In genomic region chr3:139289866-139290524, GRCh38 we compare ENCODE assay signal across 22 cellular contexts. TPM values are rescaled to one million over a fixed set of nuclear protein-coding genes. Genes with fewer than 3 reads are reported as not detected.
DNase-seq lines count a peak whose midpoint lies in the region; ATAC-seq and TF ChIP-seq lines count a peak whose summit lies in the region.
"Had no signal": no experiment of that assay in that cellular context is flagged by ENCODE, and none has a peak within 500 bp of the region (broad histone marks: within the 10 kb centered on the region; RNA-seq: fewer than 3 reads in every experiment).

No MANE protein-coding gene starts in this region.

- H3K36me3 Mint-ChIP-seq in GM23338 (ENCODE audit: low read depth): no peaks in the 10 kb centered on the region
- H3K36me3 Mint-ChIP-seq: CD4-positive, CD25-positive, alpha-beta regulatory T cell; CD8-positive, alpha-beta memory T cell had no signal

- H3K4me1 Mint-ChIP-seq in GM23338: no peaks in the 10 kb centered on the region; the same call in 2 of the 3 replicates
- H3K4me1 Mint-ChIP-seq: B cell; CD4-positive, CD25-positive, alpha-beta regulatory T cell; CD8-positive, alpha-beta memory T cell had no signal

- H3K36me3 ChIP-seq in GM23338 (ENCODE audit: insufficient read depth) (no peaks in the 10 kb centered on the region), neuronal stem cell (replicated peaks in 1 of 2; ENCODE audit: control insufficient read depth in 2 of 2, insufficient read depth in 2 of 2, low read length in 2 of 2) (no peaks in the 10 kb centered on the region), vagina (no peaks in the 10 kb centered on the region), adrenal gland (replicated peaks in 1 of 2) (no peaks in the 10 kb centered on the region)

- WGBS in neuronal stem cell (ENCODE audit: extremely low coverage in 2 of 2, insufficient read length in 2 of 2, insufficient replicate concordance in 1 of 2), 2 donors: no CpG with 5 or more reads among the region's 6 CpGs
- WGBS in adrenal gland, 4 donors: 73 to 91% (median 84%) methylated on average over 4 to 6 of the region's 6 CpGs

- H3K14ac ChIP-seq in neuronal stem cell (ENCODE audit: low read length): no peak overlapping the region

- H3K4me3 Mint-ChIP-seq in GM23338: no peak overlapping the region
- H3K4me3 Mint-ChIP-seq: B cell had no signal

- H2AK5ac ChIP-seq in neuronal stem cell (ENCODE audit: low read depth, low read length): no peak overlapping the region

- H3K18ac ChIP-seq in neuronal stem cell (ENCODE audit: low read length): peak overlapping the region; percentile 54

- H4K8ac ChIP-seq in neuronal stem cell (ENCODE audit: low read depth, low read length): no peak overlapping the region

- no peaks in the 10 kb centered on the region for H3K4me1 ChIP-seq in GM23338 (ENCODE audit: insufficient read depth)
- no peaks in the 10 kb centered on the region for H3K4me1 ChIP-seq in neuronal stem cell (ENCODE audit: control insufficient read depth in 2 of 2, insufficient read depth in 1 of 2, low read depth in 1 of 2, low read length in 2 of 2)
- peaks cover 24% of the 10 kb centered on the region for H3K4me1 ChIP-seq in vagina
- H3K4me1 ChIP-seq in adrenal gland (replicated peaks in 1 of 2): peaks cover 2 to 17% of the 10 kb centered on the region in 2 donors

- TF ChIP-seq CTCF in GM23338 (conservative IDR thresholded peaks at IDR 0.05; ENCODE audit: low read depth in 2 of 2): no peak
- TF ChIP-seq CTCF in vagina (IDR thresholded peaks at IDR 0.05): no peak
- no peak for TF ChIP-seq CTCF in adrenal gland (IDR thresholded peaks at IDR 0.05)

- no peak overlapping the region for H4K91ac ChIP-seq in neuronal stem cell (ENCODE audit: low read depth, low read length, poor library complexity)

- H3K27ac ChIP-seq in GM23338 (ENCODE audit: low read depth) (no peak overlapping the region), neuronal stem cell (replicated peaks; ENCODE audit: low read length) (no peak overlapping the region), vagina (peak overlapping the region; percentile 10), adrenal gland (no peak overlapping the region)
- H3K27ac ChIP-seq: GM23248, HL-60 had no signal

- no peaks in the 10 kb centered on the region for H3K9me3 ChIP-seq in neuronal stem cell (replicated peaks in 1 of 2; ENCODE audit: control insufficient read depth in 2 of 2, insufficient read depth in 1 of 2, low read depth in 1 of 2, low read length in 2 of 2)
- no peaks in the 10 kb centered on the region for H3K9me3 ChIP-seq in vagina
- no peaks in the 10 kb centered on the region for H3K9me3 ChIP-seq in adrenal gland (replicated peaks in 1 of 3)

- no peak overlapping the region for H3K9ac ChIP-seq in neuronal stem cell (ENCODE audit: low read depth, low read length, poor library complexity)
- H3K9ac ChIP-seq: GM23248 had no signal

- no peaks in the 10 kb centered on the region for H4K20me1 ChIP-seq in GM23338 (replicated peaks; ENCODE audit: insufficient read depth)

- no peaks in the 10 kb centered on the region for H3K79me2 ChIP-seq in GM23338 (replicated peaks; ENCODE audit: insufficient read depth)

- ATAC-seq in GM23338: peak; percentile 27; the same call in 1 of the 3 replicates
- ATAC-seq: GM12878, HCT116 had no signal

- H3K4me3 ChIP-seq in GM23338 (no peak overlapping the region), neuronal stem cell (ENCODE audit: low read length in 2 of 2) (no peak overlapping the region), vagina (no peak overlapping the region), adrenal gland (no peak overlapping the region)
- H3K4me3 ChIP-seq: GM12878, GM23248 had no signal

- no peaks in the 10 kb centered on the region for H3K9me3 Mint-ChIP-seq in GM23338
- H3K9me3 Mint-ChIP-seq: CD4-positive, CD25-positive, alpha-beta regulatory T cell; CD8-positive, alpha-beta memory T cell had no signal

- H3F3A ChIP-seq in GM23338 (replicated peaks; ENCODE audit: low read depth): no peaks in the 10 kb centered on the region

- H3K23ac ChIP-seq in neuronal stem cell (ENCODE audit: low read depth, low read length, poor library complexity): peak overlapping the region; percentile 32

- TF ChIP-seq POLR2A in vagina (IDR thresholded peaks at IDR 0.05) (no peak), adrenal gland (IDR thresholded peaks at IDR 0.05) (no peak)

- no peak for TF ChIP-seq RAD21 in Ishikawa (IDR thresholded peaks at IDR 0.05; ENCODE audit: low read depth)

- no peak overlapping the region for H2BK120ac ChIP-seq in neuronal stem cell (ENCODE audit: low read depth, low read length)

- DNase-seq in GM23338 (ENCODE audit: low spot score): no peak
- no peak for DNase-seq in neuronal stem cell (ENCODE audit: low spot score)
- DNase-seq in vagina (ENCODE audit: extremely low spot score in 2 of 2): no peak
- DNase-seq in adrenal gland: no peak
- DNase-seq in NCI-H82 (lab: John Stamatoyannopoulos, UW): no peak
- DNase-seq in GM19240 (ENCODE audit: insufficient read length, low spot score): no peak
- DNase-seq: C1 segment of cervical spinal cord; CD4-positive, CD25-positive, alpha-beta regulatory T cell; CD8-positive, alpha-beta memory T cell; COR-L47; DMS 273 treated with DMSO at 0.1 percent for 48 hours; DMS53; DND-41; EL; GM23248; H7; KBM-7 had no signal

- TF ChIP-seq EP300 in Ishikawa (IDR thresholded peaks at IDR 0.05; ENCODE audit: borderline replicate concordance): no peak

- no peak overlapping the region for H2BK5ac ChIP-seq in neuronal stem cell (ENCODE audit: low read length)

- H3K27me3 Mint-ChIP-seq in GM23338 (ENCODE audit: insufficient read depth, low read depth, poor library complexity): peaks cover 3% of the 10 kb centered on the region
- H3K27me3 Mint-ChIP-seq: CD4-positive, CD25-positive, alpha-beta regulatory T cell had no signal

- H3K4me2 ChIP-seq in GM23338 (no peak overlapping the region), neuronal stem cell (ENCODE audit: insufficient read depth, low read length, poor library complexity, severe bottlenecking) (no peak overlapping the region)

- no peak overlapping the region for H3K27ac Mint-ChIP-seq in GM23338
- H3K27ac Mint-ChIP-seq: B cell; CD4-positive, CD25-positive, alpha-beta regulatory T cell; CD8-positive, alpha-beta memory T cell had no signal

- H3K27me3 ChIP-seq in GM23338 (ENCODE audit: insufficient read depth): no peaks in the 10 kb centered on the region
- H3K27me3 ChIP-seq in neuronal stem cell (ENCODE audit: control insufficient read depth in 3 of 3, insufficient read depth in 3 of 3, low read depth in 1 of 3, low read length in 3 of 3): peaks cover 0 to 11% (median 0%) of the 10 kb centered on the region in 3 experiments
- no peaks in the 10 kb centered on the region for H3K27me3 ChIP-seq in vagina
- no peaks in the 10 kb centered on the region for H3K27me3 ChIP-seq in adrenal gland

- no peak overlapping the region for H3K4ac ChIP-seq in neuronal stem cell (ENCODE audit: low read length)

- no peaks in the 10 kb centered on the region for H3K79me1 ChIP-seq in neuronal stem cell (ENCODE audit: low read depth, low read length)

- no peak overlapping the region for H2BK12ac ChIP-seq in neuronal stem cell (ENCODE audit: low read length)

- no peaks in the 10 kb centered on the region for H3K9me2 ChIP-seq in GM23338 (ENCODE audit: insufficient read depth)

- H2AFZ ChIP-seq in GM23338 (no peak overlapping the region), neuronal stem cell (ENCODE audit: low read length) (peak overlapping the region; percentile 53)
- H2AFZ ChIP-seq: GM23248 had no signal

- H2BK15ac ChIP-seq in neuronal stem cell (ENCODE audit: low read length): no peak overlapping the region

- intact Hi-C loops in vagina (cut with DNase I) (no loop called here), adrenal gland (cut with DNase I) (no loop called here)

TF ChIP-seq in GM23338, 12 proteins besides CTCF, POLR2A, EP300 and RAD21 (continues in another document):
- TF ChIP-seq EZH2 (IDR thresholded peaks at IDR 0.05; ENCODE audit: low read depth, unreplicated experiment): no peak

TF ChIP-seq in Ishikawa, 13 proteins besides CTCF, POLR2A, EP300 and RAD21:
- TF ChIP-seq, protein P1, sequence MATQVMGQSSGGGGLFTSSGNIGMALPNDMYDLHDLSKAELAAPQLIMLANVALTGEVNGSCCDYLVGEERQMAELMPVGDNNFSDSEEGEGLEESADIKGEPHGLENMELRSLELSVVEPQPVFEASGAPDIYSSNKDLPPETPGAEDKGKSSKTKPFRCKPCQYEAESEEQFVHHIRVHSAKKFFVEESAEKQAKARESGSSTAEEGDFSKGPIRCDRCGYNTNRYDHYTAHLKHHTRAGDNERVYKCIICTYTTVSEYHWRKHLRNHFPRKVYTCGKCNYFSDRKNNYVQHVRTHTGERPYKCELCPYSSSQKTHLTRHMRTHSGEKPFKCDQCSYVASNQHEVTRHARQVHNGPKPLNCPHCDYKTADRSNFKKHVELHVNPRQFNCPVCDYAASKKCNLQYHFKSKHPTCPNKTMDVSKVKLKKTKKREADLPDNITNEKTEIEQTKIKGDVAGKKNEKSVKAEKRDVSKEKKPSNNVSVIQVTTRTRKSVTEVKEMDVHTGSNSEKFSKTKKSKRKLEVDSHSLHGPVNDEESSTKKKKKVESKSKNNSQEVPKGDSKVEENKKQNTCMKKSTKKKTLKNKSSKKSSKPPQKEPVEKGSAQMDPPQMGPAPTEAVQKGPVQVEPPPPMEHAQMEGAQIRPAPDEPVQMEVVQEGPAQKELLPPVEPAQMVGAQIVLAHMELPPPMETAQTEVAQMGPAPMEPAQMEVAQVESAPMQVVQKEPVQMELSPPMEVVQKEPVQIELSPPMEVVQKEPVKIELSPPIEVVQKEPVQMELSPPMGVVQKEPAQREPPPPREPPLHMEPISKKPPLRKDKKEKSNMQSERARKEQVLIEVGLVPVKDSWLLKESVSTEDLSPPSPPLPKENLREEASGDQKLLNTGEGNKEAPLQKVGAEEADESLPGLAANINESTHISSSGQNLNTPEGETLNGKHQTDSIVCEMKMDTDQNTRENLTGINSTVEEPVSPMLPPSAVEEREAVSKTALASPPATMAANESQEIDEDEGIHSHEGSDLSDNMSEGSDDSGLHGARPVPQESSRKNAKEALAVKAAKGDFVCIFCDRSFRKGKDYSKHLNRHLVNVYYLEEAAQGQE (IDR thresholded peaks at IDR 0.05; ENCODE audit: low read depth): peak; percentile 28; the same call in 1 of the 2 replicates
- no peak for TF ChIP-seq CEBPB (IDR thresholded peaks at IDR 0.05)

RNA-seq across cellular contexts. Expression of gene MRPS22, which starts 53.8 kb away (rescaled TPM):
- total RNA-seq in GM23338 (2014; rRNA removed; shearing (Covaris generic)): 49.5 and 65.6 TPM in 2 replicates
- polyA plus RNA-seq in GM23338 (2016; fragmentation: Nextera tagmentation; extraction: Ambion mirVana): 48.9 and 58.4 TPM in 2 replicates
- 39.9 TPM for polyA plus RNA-seq in neuronal stem cell (2013, experiment 1 of 2)
- 40.1 TPM for polyA plus RNA-seq in neuronal stem cell (2013, experiment 2 of 2)
- total RNA-seq in vagina: 45.7 TPM
- total RNA-seq in adrenal gland: 100 to 1,000 TPM in 3 of 8 donors, 10 to 100 TPM in 5; 80.9 to 129 (median 95.5) TPM
- 100 to 1,000 TPM in 1 of 3 donors, 10 to 100 TPM in 2; 50.7 to 186 (median 72.5) TPM for polyA plus RNA-seq in adrenal gland
